In genomic region chr6:24802271-24803059, GRCh38 we compare ENCODE assay signal across 16 cellular contexts. TPM values are rescaled to one million over a fixed set of nuclear protein-coding genes. Genes with fewer than 3 reads are reported as not detected.
A peak's percentile ranks its signal among the peaks of the same experiment; 100 is the strongest.
DNase-seq lines count a peak whose midpoint lies in the region; ATAC-seq, FAIRE-seq and TF ChIP-seq lines count a peak whose summit lies in the region.
"Had no signal": no experiment of that assay in that cellular context is flagged by ENCODE, and none has a peak within 500 bp of the region (broad histone marks: within the 10 kb centered on the region; RNA-seq: fewer than 3 reads in every experiment).

No MANE protein-coding gene starts in this region.

- CTCF ChIA-PET in HepG2 (lab: Yijun Ruan, JAX; ENCODE audit: low intra/inter-chr PET ratio, low total read pairs) = no interaction called here

- POLR2A ChIA-PET in HepG2 (lab: Yijun Ruan, JAX) = interaction anchor here (0.6 to 1.3 kb wide), 9 partner anchors 19 to 1254 kb away, joined by 3 to 5 read pairs (median 4); a partner anchor contains a TSS

- 15% methylated on average over 8 of the region's 8 CpGs for WGBS in HepG2 (ENCODE audit: low lambda C conversion rate)
- 91% methylated on average over 7 of the region's 8 CpGs for WGBS in right lobe of liver (ENCODE audit: insufficient coverage, low coverage, low lambda C conversion rate, missing lambda C conversion rate)

- intact Hi-C loops in HepG2 (cut with micrococcal nuclease; ENCODE audit: unreplicated experiment) = loop anchor here (1.0 kb wide), 1 partner anchor 27 kb away; no protein-coding TSS in a partner anchor
- intact Hi-C loops in right lobe of liver (cut with DNase I) = no loop called here

- no peaks in the 10 kb centered on the region for H3K9me3 Mint-ChIP-seq in stimulated activated naive B cell treated with anti-CD40 and anti-IgM and Interleukin-4, amounts not matched to agents 10 μg/mL and 1 μg/mL and 100 μg/mL, for 72 hours
- H3K9me3 Mint-ChIP-seq: stimulated activated naive CD8-positive, alpha-beta T cell treated with anti-CD3 and anti-CD28 coated beads, Interleukin-15, Interleukin-2, amounts not matched to agents 100 ng/mL and 50 ng/mL, for 24 hours had no signal

- H3K36me3 ChIP-seq in HepG2 (replicated peaks in 1 of 2; ENCODE audit: control insufficient read depth in 1 of 2, insufficient read depth in 2 of 2, low read length in 2 of 2) = no peaks in the 10 kb centered on the region
- no peaks in the 10 kb centered on the region for H3K36me3 ChIP-seq in right lobe of liver
- H3K36me3 ChIP-seq: gastroesophageal sphincter had no signal

- no peaks in the 10 kb centered on the region for H3K79me2 ChIP-seq in HepG2 (ENCODE audit: insufficient read depth, low read length)

- in situ Hi-C loops in HepG2 (cut with HindIII; ENCODE audit: extremely low pct_ligation_motif_present, low pct_unique_long_range_greater_than_20kb) = no loop called here

- peak; percentile 63 for ATAC-seq in HepG2
- no peak for ATAC-seq in right lobe of liver
- no peak for ATAC-seq in T-helper 17 cell
- ATAC-seq in stimulated activated naive B cell treated with anti-CD40 and anti-IgM and Interleukin-4, amounts not matched to agents 10 μg/mL and 1 μg/mL and 100 μg/mL, for 72 hours (replicated peaks) = no peak
- no peak for ATAC-seq in HG03342 (IDR thresholded peaks at IDR 0.05; ENCODE audit: unreplicated experiment)
- ATAC-seq: gastroesophageal sphincter had no signal

- no peaks in the 10 kb centered on the region for H4K20me1 ChIP-seq in HepG2 (ENCODE audit: insufficient read depth, low read length)

- H3K4me3 ChIP-seq in HepG2 (replicated peaks in 1 of 3; ENCODE audit: insufficient read depth in 1 of 3, low read depth in 2 of 3, low read length in 3 of 3) = peak overlapping the region in 2 of 3 experiments; percentile 43 to 44; a peak in 4 of 6 replicates
- H3K4me3 ChIP-seq in right lobe of liver = no peak overlapping the region
- no peak overlapping the region for H3K4me3 ChIP-seq in fibroblast of mammary gland (ENCODE audit: control insufficient read depth, low read depth, low read length)
- H3K4me3 ChIP-seq: gastroesophageal sphincter had no signal

- TF ChIP-seq POLR2A in HepG2 (IDR thresholded peaks at IDR 0.05; ENCODE audit: insufficient read depth in 1 of 2, low read depth in 2 of 2, low read length in 2 of 2) (no peak), right lobe of liver (IDR thresholded peaks at IDR 0.05) (no peak)

- H3K27ac Mint-ChIP-seq in T-helper 17 cell = peak overlapping the region; percentile 37
- peak overlapping the region; percentile 27 for H3K27ac Mint-ChIP-seq in stimulated activated naive B cell treated with anti-CD40 and anti-IgM and Interleukin-4, amounts not matched to agents 10 μg/mL and 1 μg/mL and 100 μg/mL, for 72 hours

- H3K4me1 Mint-ChIP-seq in T-helper 17 cell = peaks cover 15% of the 10 kb centered on the region
- peaks cover 0 to 1% of the 10 kb centered on the region in 2 donors for H3K4me1 Mint-ChIP-seq in stimulated activated naive B cell treated with anti-CD40 and anti-IgM and Interleukin-4, amounts not matched to agents 10 μg/mL and 1 μg/mL and 100 μg/mL, for 72 hours

- H3K4me3 Mint-ChIP-seq in T-helper 17 cell = no peak overlapping the region
- no peak overlapping the region for H3K4me3 Mint-ChIP-seq in stimulated activated naive B cell treated with anti-CD40 and anti-IgM and Interleukin-4, amounts not matched to agents 10 μg/mL and 1 μg/mL and 100 μg/mL, for 72 hours
- H3K4me3 Mint-ChIP-seq: stimulated activated naive CD8-positive, alpha-beta T cell treated with anti-CD3 and anti-CD28 coated beads, Interleukin-15, Interleukin-2, amounts not matched to agents 100 ng/mL and 50 ng/mL, for 24 hours had no signal

- H2AFZ ChIP-seq in HepG2 (ENCODE audit: low read length) = no peak overlapping the region

- TF ChIP-seq RAD21 in HepG2 (CRISPR knock-in tag; IDR thresholded peaks at IDR 0.05) = no peak

- H3K9me3 ChIP-seq in HepG2 (ENCODE audit: low read length) = no peaks in the 10 kb centered on the region
- no peaks in the 10 kb centered on the region for H3K9me3 ChIP-seq in right lobe of liver
- no peaks in the 10 kb centered on the region for H3K9me3 ChIP-seq in T-helper 17 cell (ENCODE audit: control insufficient read depth, low read length, poor library complexity, severe bottlenecking)
- H3K9me3 ChIP-seq: gastroesophageal sphincter had no signal

- TF ChIP-seq EP300 in HepG2 (IDR thresholded peaks at IDR 0.05; ENCODE audit: low read depth in 2 of 2, low read length in 2 of 2) (peak in 1 of 2 experiments; percentile 16; a peak in 1 of 4 replicates), HepG2 (CRISPR knock-in tag; IDR thresholded peaks at IDR 0.05; ENCODE audit: borderline replicate concordance) (no peak)

- TF ChIP-seq CTCF in HepG2 (CRISPR knock-in tag; IDR thresholded peaks at IDR 0.05) (no peak), right lobe of liver (IDR thresholded peaks at IDR 0.05) (no peak), fibroblast of mammary gland (conservative IDR thresholded peaks at IDR 0.05; ENCODE audit: control insufficient read depth, insufficient read depth, low read depth, low read length) (no peak)

- peak overlapping the region; percentile 53 for H3K27ac ChIP-seq in HepG2 (ENCODE audit: extremely low read length, insufficient read depth, low read length)
- no peak overlapping the region for H3K27ac ChIP-seq in right lobe of liver
- H3K27ac ChIP-seq: gastroesophageal sphincter had no signal

- H3K4me1 ChIP-seq in HepG2 (ENCODE audit: insufficient read depth, low read length) (peaks cover 61% of the 10 kb centered on the region), right lobe of liver (peaks cover 0 to 8% (median 0%) of the 10 kb centered on the region in 4 donors)

- no peaks in the 10 kb centered on the region for H3K27me3 Mint-ChIP-seq in T-helper 17 cell
- H3K27me3 Mint-ChIP-seq in stimulated activated naive B cell treated with anti-CD40 and anti-IgM and Interleukin-4, amounts not matched to agents 10 μg/mL and 1 μg/mL and 100 μg/mL, for 72 hours = no peaks in the 10 kb centered on the region
- H3K27me3 Mint-ChIP-seq: stimulated activated naive CD8-positive, alpha-beta T cell treated with anti-CD3 and anti-CD28 coated beads, Interleukin-15, Interleukin-2, amounts not matched to agents 100 ng/mL and 50 ng/mL, for 24 hours had no signal

- no peaks in the 10 kb centered on the region for H3K27me3 ChIP-seq in HepG2 (ENCODE audit: control insufficient read depth in 1 of 2, insufficient read depth in 2 of 2, low read length in 2 of 2)
- no peaks in the 10 kb centered on the region for H3K27me3 ChIP-seq in right lobe of liver
- H3K27me3 ChIP-seq: gastroesophageal sphincter had no signal

- peak; percentile 61 for DNase-seq in HepG2 (ENCODE audit: low spot score)
- DNase-seq in right lobe of liver = no peak
- no peak for DNase-seq in T-helper 17 cell
- DNase-seq in fibroblast of mammary gland (ENCODE audit: low read depth) = peak; percentile 50
- no peak for DNase-seq in stimulated activated naive B cell treated with anti-CD40 and anti-IgM and Interleukin-4, amounts not matched to agents 10 μg/mL and 1 μg/mL and 100 μg/mL, for 72 hours
- no peak for DNase-seq in RPMI8226
- no peak for DNase-seq in middle frontal gyrus (ENCODE audit: extremely low spot score, low spot score)
- DNase-seq: NCI-H1048; retina; stimulated activated CD4-positive, alpha-beta T cell treated with anti-CD3 and anti-CD28 coated beads, Interleukin-4, amount 100 ng/mL, for 24 hours had no signal

- peak overlapping the region; percentile 15 for H3K9ac ChIP-seq in HepG2 (ENCODE audit: insufficient read depth, low read depth, low read length)

- H3K4me2 ChIP-seq in HepG2 (ENCODE audit: low read depth, low read length) = peak overlapping the region; percentile 81

- no TSS peak for BruUV-seq in HepG2 (replicated peaks; lab: Mats Ljungman, UMichigan)

- FAIRE-seq in HepG2 (lab: Jason Lieb, UNC) = no peak
- FAIRE-seq: islet of Langerhans had no signal

- H3K36me3 Mint-ChIP-seq in T-helper 17 cell (ENCODE audit: low read depth) = peaks cover 3% of the 10 kb centered on the region
- H3K36me3 Mint-ChIP-seq in stimulated activated naive B cell treated with anti-CD40 and anti-IgM and Interleukin-4, amounts not matched to agents 10 μg/mL and 1 μg/mL and 100 μg/mL, for 72 hours = peaks cover 12 to 25% of the 10 kb centered on the region in 2 donors

RNA-seq across cellular contexts. Expression of gene ARMH2, which starts 3.7 kb away (rescaled TPM):
- not detected in 2 replicates for total RNA-seq in HepG2 (2016; rRNA removed; fragmentation: Illumina TruSeq; extraction: Trizol)
- total RNA-seq in HepG2 (2016; cell fraction: cytosol; rRNA removed; fragmentation: Illumina TruSeq; extraction: Trizol; ENCODE audit: low read depth) = not detected in 2 replicates
- total RNA-seq in HepG2 (2016; cell fraction: insoluble cytoplasmic fraction; rRNA removed; fragmentation: Illumina TruSeq; extraction: Trizol) = not detected in 2 replicates
- total RNA-seq in HepG2 (2016; cell fraction: membrane; rRNA removed; fragmentation: Illumina TruSeq; extraction: Trizol) = not detected in 2 replicates
- total RNA-seq in HepG2 (2016; cell fraction: nucleus; rRNA removed; fragmentation: Illumina TruSeq; extraction: Trizol) = not detected in 2 replicates
- not detected in 2 replicates for polyA plus RNA-seq in HepG2 (2011; rRNA removed)
- not detected in 2 replicates for polyA plus RNA-seq in HepG2 (2011; cell fraction: cytosol; rRNA removed)
- not detected in 2 replicates for polyA plus RNA-seq in HepG2 (2011; cell fraction: nucleus; rRNA removed)
- not detected in 2 replicates for polyA plus RNA-seq in HepG2 (2012)
- polyA plus RNA-seq in HepG2 (2016; cell fraction: cytosol; fragmentation: Illumina TruSeq; extraction: Trizol; ENCODE audit: low read depth) = not detected in 2 replicates
- polyA plus RNA-seq in HepG2 (2016; cell fraction: insoluble cytoplasmic fraction; fragmentation: Illumina TruSeq; extraction: Trizol; ENCODE audit: low read depth) = not detected in 2 replicates
- polyA plus RNA-seq in HepG2 (2016; cell fraction: membrane; fragmentation: Illumina TruSeq; extraction: Trizol; ENCODE audit: low read depth) = not detected in 2 replicates
- not detected in 2 replicates for polyA plus RNA-seq in HepG2 (2016; cell fraction: nucleus; fragmentation: Illumina TruSeq; extraction: Trizol; ENCODE audit: insufficient read depth, low read depth)
- polyA minus RNA-seq in HepG2 (2011; rRNA and poly(A)+ RNA removed; ENCODE audit: low replicate concordance) = not detected in 2 replicates
- not detected in 2 replicates for polyA minus RNA-seq in HepG2 (2011; cell fraction: cytosol; rRNA and poly(A)+ RNA removed)
- not detected in 2 replicates for polyA minus RNA-seq in HepG2 (2011; cell fraction: nucleus; rRNA and poly(A)+ RNA removed)
- total RNA-seq in right lobe of liver = not detected
- total RNA-seq in T-helper 17 cell = 1 to 10 TPM; 1.1 to 2.7 TPM
- total RNA-seq: G401, NCI-H460 had no signal

RNA-seq across cellular contexts. Expression of gene GMNN, which starts 27.7 kb away (rescaled TPM):
- total RNA-seq in HepG2 (2016; rRNA removed; fragmentation: Illumina TruSeq; extraction: Trizol) (154 and 228 TPM in 2 replicates), right lobe of liver (10 to 100 TPM in 2 of 6 experiments, 1 to 10 TPM in 4; 7.7 to 19.0 (median 8.3) TPM), T-helper 17 cell (10 to 100 TPM; 11.7 to 15.3 TPM)
- 56.6 and 64.1 TPM in 2 replicates for total RNA-seq in HepG2 (2016; cell fraction: cytosol; rRNA removed; fragmentation: Illumina TruSeq; extraction: Trizol; ENCODE audit: low read depth)
- total RNA-seq in HepG2 (2016; cell fraction: insoluble cytoplasmic fraction; rRNA removed; fragmentation: Illumina TruSeq; extraction: Trizol) = 154 and 231 TPM in 2 replicates
- total RNA-seq in HepG2 (2016; cell fraction: membrane; rRNA removed; fragmentation: Illumina TruSeq; extraction: Trizol) = 68.9 and 73.8 TPM in 2 replicates
- 108 and 117 TPM in 2 replicates for total RNA-seq in HepG2 (2016; cell fraction: nucleus; rRNA removed; fragmentation: Illumina TruSeq; extraction: Trizol)
- 41.6 and 61.8 TPM in 2 replicates for polyA plus RNA-seq in HepG2 (2011; rRNA removed)
- polyA plus RNA-seq in HepG2 (2011; cell fraction: cytosol; rRNA removed) = 38.6 and 39.1 TPM in 2 replicates
- 27.0 and 29.5 TPM in 2 replicates for polyA plus RNA-seq in HepG2 (2011; cell fraction: nucleus; rRNA removed)
- polyA plus RNA-seq in HepG2 (2012) = 64.4 and 82.5 TPM in 2 replicates
- 38.2 and 45.0 TPM in 2 replicates for polyA plus RNA-seq in HepG2 (2016; cell fraction: cytosol; fragmentation: Illumina TruSeq; extraction: Trizol; ENCODE audit: low read depth)
- polyA plus RNA-seq in HepG2 (2016; cell fraction: insoluble cytoplasmic fraction; fragmentation: Illumina TruSeq; extraction: Trizol; ENCODE audit: low read depth) = 256 and 266 TPM in 2 replicates
- polyA plus RNA-seq in HepG2 (2016; cell fraction: membrane; fragmentation: Illumina TruSeq; extraction: Trizol; ENCODE audit: low read depth) = 43.5 and 50.5 TPM in 2 replicates
- 137 and 150 TPM in 2 replicates for polyA plus RNA-seq in HepG2 (2016; cell fraction: nucleus; fragmentation: Illumina TruSeq; extraction: Trizol; ENCODE audit: insufficient read depth, low read depth)
- polyA minus RNA-seq in HepG2 (2011; rRNA and poly(A)+ RNA removed; ENCODE audit: low replicate concordance) = 38.8 and 71.1 TPM in 2 replicates
- polyA minus RNA-seq in HepG2 (2011; cell fraction: cytosol; rRNA and poly(A)+ RNA removed) = 28.4 and 37.2 TPM in 2 replicates
- 67.4 and 86.9 TPM in 2 replicates for polyA minus RNA-seq in HepG2 (2011; cell fraction: nucleus; rRNA and poly(A)+ RNA removed)

Comparison
In these comparisons a context has a peak if more than half of its experiments do, and no peak if none do; other contexts are left out.
1. DNase-seq: peak in HepG2 (single experiment) and fibroblast of mammary gland (single experiment); none in right lobe of liver (0 of 3), T-helper 17 cell (0 of 3), stimulated activated naive B cell treated with anti-CD40 and anti-IgM and Interleukin-4, amounts not matched to agents 10 μg/mL and 1 μg/mL and 100 μg/mL, for 72 hours (single experiment), RPMI8226 (single experiment) and middle frontal gyrus (single experiment).
2. H3K4me3 ChIP-seq: peak in HepG2 (2 of 3); none in right lobe of liver (0 of 3) and fibroblast of mammary gland (single experiment).